ENCODE assay signal across 20 cellular contexts in the genomic region with DNA sequence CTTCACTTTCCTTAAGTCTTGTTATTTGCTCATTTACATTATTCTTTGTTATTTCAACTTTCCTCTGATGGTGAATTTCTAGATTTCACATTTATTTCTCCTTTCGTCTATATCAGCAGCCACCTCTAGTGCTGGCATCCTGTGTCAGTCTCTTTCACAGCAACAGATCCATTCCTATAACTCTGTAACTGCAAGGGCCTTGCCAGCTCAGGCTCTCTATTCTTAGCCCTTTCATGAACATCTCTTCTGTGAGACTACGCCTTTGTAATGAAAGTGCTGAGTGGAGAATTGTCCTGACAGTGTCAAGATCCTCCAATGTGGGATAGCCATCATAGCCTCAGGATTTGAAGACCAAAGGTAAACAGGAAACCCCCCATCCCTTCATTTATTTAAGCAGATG. TPM values are rescaled to one million over a fixed set of nuclear protein-coding genes. Genes with fewer than 3 reads are reported as not detected.
A peak's percentile ranks its signal among the peaks of the same experiment; 100 is the strongest.
DNase-seq lines count a peak whose midpoint lies in the region; ATAC-seq and TF ChIP-seq lines count a peak whose summit lies in the region.
"Had no signal": no experiment of that assay in that cellular context is flagged by ENCODE, and none has a peak within 500 bp of the region (broad histone marks: within the 10 kb centered on the region; RNA-seq: fewer than 3 reads in every experiment).

No MANE protein-coding gene starts in this region.

- no peak overlapping the region for H3K4me3 ChIP-seq in upper lobe of left lung
- H3K4me3 ChIP-seq: GM12878, HAP-1 had no signal

- no peak for TF ChIP-seq EP300 in upper lobe of left lung (IDR thresholded peaks at IDR 0.05)

- no peaks in the 10 kb centered on the region for H3K9me3 ChIP-seq in upper lobe of left lung
- H3K9me3 ChIP-seq: Caco-2, HAP-1 had no signal

- H3K27me3 ChIP-seq in upper lobe of left lung = peaks cover 0 to 4% (median 0%) of the 10 kb centered on the region in 4 donors

- peaks cover 6 to 10% (median 7%) of the 10 kb centered on the region in 4 donors for H3K4me1 ChIP-seq in upper lobe of left lung
- H3K4me1 ChIP-seq: Caco-2, HAP-1 had no signal

- peaks cover 3% of the 10 kb centered on the region for H3K9me3 Mint-ChIP-seq in activated T-helper 17 cell treated with anti-CD3 and anti-CD28 coated beads, Interleukin-2, amount 50 U/mL, for 72 hours
- H3K9me3 Mint-ChIP-seq: CD8-positive, alpha-beta T cell; HFFc6 had no signal

- H3K27ac Mint-ChIP-seq in activated T-helper 17 cell treated with anti-CD3 and anti-CD28 coated beads, Interleukin-2, amount 50 U/mL, for 72 hours = no peak overlapping the region
- H3K27ac Mint-ChIP-seq: CD8-positive, alpha-beta T cell; HFFc6 had no signal

- no peaks in the 10 kb centered on the region for H3K36me3 Mint-ChIP-seq in activated T-helper 17 cell treated with anti-CD3 and anti-CD28 coated beads, Interleukin-2, amount 50 U/mL, for 72 hours (ENCODE audit: low read depth)
- H3K36me3 Mint-ChIP-seq: CD4-positive, CD25-positive, alpha-beta regulatory T cell; CD8-positive, alpha-beta T cell had no signal

- no peaks in the 10 kb centered on the region for H3K36me3 ChIP-seq in upper lobe of left lung
- H3K36me3 ChIP-seq: HAP-1 had no signal

- ATAC-seq in upper lobe of left lung (ENCODE audit: low FRiP score in 2 of 2) = no peak
- ATAC-seq in HG02588 (IDR thresholded peaks at IDR 0.05; ENCODE audit: unreplicated experiment) = no peak
- no peak for ATAC-seq in activated T-helper 17 cell treated with anti-CD3 and anti-CD28 coated beads, Interleukin-2, amount 50 U/mL, for 72 hours (replicated peaks)
- ATAC-seq: CD8-positive, alpha-beta T cell; GM12878 had no signal

- H3K27me3 Mint-ChIP-seq in activated T-helper 17 cell treated with anti-CD3 and anti-CD28 coated beads, Interleukin-2, amount 50 U/mL, for 72 hours = peaks cover 31% of the 10 kb centered on the region

- no peak for TF ChIP-seq CTCF in upper lobe of left lung (IDR thresholded peaks at IDR 0.05)

- peak in 5 of 61 donors; percentile 2 to 45 (median 13) for DNase-seq in caudate nucleus (lab: John Stamatoyannopoulos, UW)
- DNase-seq in medulla oblongata (ENCODE audit: extremely low spot score) = peak; percentile 8
- peak; percentile 7 for DNase-seq in putamen (ENCODE audit: low spot score)
- DNase-seq in upper lobe of left lung = no peak
- DNase-seq in activated gamma-delta T cell (lab: John Stamatoyannopoulos, UW) = no peak
- DNase-seq: Caco-2; CD4-positive, CD25-positive, alpha-beta regulatory T cell; CD8-positive, alpha-beta T cell; DMS 273 treated with DMSO at 0.1 percent for 48 hours; DMS79; EL; GDM1; GOT3; HFFc6 had no signal

- peak overlapping the region; percentile 33 for H3K27ac ChIP-seq in caudate nucleus (ENCODE audit: low read depth, low read length)
- no peak overlapping the region for H3K27ac ChIP-seq in upper lobe of left lung
- H3K27ac ChIP-seq: C4-2B had no signal

- 76 to 88% methylated on average over 2 of the region's 2 CpGs for WGBS in upper lobe of left lung, 2 donors

- no peaks in the 10 kb centered on the region for H3K4me1 Mint-ChIP-seq in activated T-helper 17 cell treated with anti-CD3 and anti-CD28 coated beads, Interleukin-2, amount 50 U/mL, for 72 hours

- no peak overlapping the region for H3K4me3 Mint-ChIP-seq in activated T-helper 17 cell treated with anti-CD3 and anti-CD28 coated beads, Interleukin-2, amount 50 U/mL, for 72 hours
- H3K4me3 Mint-ChIP-seq: CD4-positive, CD25-positive, alpha-beta regulatory T cell; CD8-positive, alpha-beta T cell; HFFc6 had no signal

- no peak for TF ChIP-seq POLR2A in upper lobe of left lung (IDR thresholded peaks at IDR 0.05)

RNA-seq across cellular contexts. Expression of a gene that starts 3.9 kb away (rescaled TPM):
- total RNA-seq in upper lobe of left lung = under 1 TPM in 4 of 6 donors, not detected in 2; 0.14 to 0.40 (median 0.27) TPM
- not detected for total RNA-seq in activated T-helper 17 cell treated with anti-CD3 and anti-CD28 coated beads, Interleukin-2, amount 50 U/mL, for 72 hours
- total RNA-seq: A172; Caco-2; CD4-positive, CD25-positive, alpha-beta regulatory T cell; CD8-positive, alpha-beta T cell; GM12878; HFFc6 had no signal

RNA-seq across cellular contexts. Expression of a gene that starts 54.9 kb away (rescaled TPM):
- 100 to 1,000 TPM in 1 of 6 donors, 10 to 100 TPM in 5; 39.8 to 140 (median 58.1) TPM for total RNA-seq in upper lobe of left lung
- total RNA-seq in activated T-helper 17 cell treated with anti-CD3 and anti-CD28 coated beads, Interleukin-2, amount 50 U/mL, for 72 hours = 1 to 10 TPM; 4.0 to 9.2 TPM

Comparison
In these comparisons a context has a peak if more than half of its experiments do, and no peak if none do; other contexts are left out.
1. DNase-seq: peak in medulla oblongata (single experiment) and putamen (single experiment); none in upper lobe of left lung (0 of 2) and activated gamma-delta T cell (single experiment).